14 cellular contexts compared by ENCODE assay signal in the genomic region with DNA sequence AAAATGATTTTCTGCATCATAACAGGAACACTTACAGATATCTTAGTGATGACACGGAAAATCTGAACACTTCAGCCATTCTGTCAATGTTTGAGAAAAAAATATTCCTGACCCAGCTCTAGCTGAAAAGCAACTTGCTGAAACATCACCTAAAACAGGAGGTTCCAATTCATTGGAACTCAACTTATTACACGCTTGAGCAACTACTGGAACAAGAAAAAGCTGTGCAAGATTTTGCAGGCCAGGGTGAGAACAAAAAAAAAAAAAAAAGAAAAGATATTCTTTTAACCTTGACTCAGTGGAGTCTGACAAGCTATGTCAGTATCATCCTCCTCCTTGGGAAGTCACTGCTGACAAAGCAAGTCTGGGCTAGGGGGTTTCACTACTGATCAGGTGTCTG.
DNase-seq lines count a peak whose midpoint lies in the region; ATAC-seq and TF ChIP-seq lines count a peak whose summit lies in the region.
"Had no signal": no experiment of that assay in that cellular context is flagged by ENCODE, and none has a peak within 500 bp of the region (broad histone marks: within the 10 kb centered on the region; RNA-seq: fewer than 3 reads in every experiment).

No MANE protein-coding gene starts in this region.

- H3K27ac ChIP-seq in parathyroid adenoma: no peak overlapping the region
- no peak overlapping the region for H3K27ac ChIP-seq in GM23248
- H3K27ac ChIP-seq: 22Rv1, BLaER1 had no signal

- H3K9ac ChIP-seq in parathyroid adenoma (no peak overlapping the region), GM23248 (no peak overlapping the region)
- H3K9ac ChIP-seq: BLaER1 had no signal

- H3K36me3 ChIP-seq in parathyroid adenoma (ENCODE audit: control insufficient read depth, insufficient read depth, low read length): no peaks in the 10 kb centered on the region
- no peaks in the 10 kb centered on the region for H3K36me3 ChIP-seq in GM23248 (ENCODE audit: low read depth)
- H3K36me3 ChIP-seq: BLaER1, HAP-1 had no signal

- H2AFZ ChIP-seq in parathyroid adenoma (no peak overlapping the region), GM23248 (no peak overlapping the region)

- peak; percentile 32 for DNase-seq in Caki2 (ENCODE audit: low read depth)
- peak; percentile 23 for DNase-seq in epithelial cell of proximal tubule (ENCODE audit: low read depth)
- DNase-seq in left kidney (ENCODE audit: low read depth, low spot score): peak; percentile 37
- no peak for DNase-seq in GM23248
- no peak for DNase-seq in NCI-H1048 (lab: John Stamatoyannopoulos, UW)
- DNase-seq: Calu3; CD4-positive, alpha-beta memory T cell; DMS79 treated with DMSO at 0.1 percent for 48 hours; GF-D8 had no signal

- no peaks in the 10 kb centered on the region for H3K9me2 ChIP-seq in GM23248 (ENCODE audit: insufficient read depth)

- no peaks in the 10 kb centered on the region for H3K79me2 ChIP-seq in parathyroid adenoma
- H3K79me2 ChIP-seq in GM23248 (ENCODE audit: insufficient read depth): no peaks in the 10 kb centered on the region

- H3K27me3 ChIP-seq in parathyroid adenoma (ENCODE audit: control insufficient read depth, insufficient read depth, low read length): no peaks in the 10 kb centered on the region
- H3K27me3 ChIP-seq in GM23248 (replicated peaks; ENCODE audit: insufficient read depth): peaks cover 8% of the 10 kb centered on the region; the same call in 1 of the 2 replicates
- H3K27me3 ChIP-seq: BLaER1 had no signal

- H3K4me2 ChIP-seq in parathyroid adenoma (ENCODE audit: low read length): peak overlapping the region; percentile 28
- H3K4me2 ChIP-seq in GM23248 (ENCODE audit: unreplicated experiment): no peak overlapping the region
- H3K4me2 ChIP-seq: BLaER1 had no signal

- TF ChIP-seq CTCF in epithelial cell of proximal tubule (conservative IDR thresholded peaks at IDR 0.05; ENCODE audit: low read depth, low read length) (no peak), parathyroid adenoma (IDR thresholded peaks at IDR 0.05) (no peak)

- WGBS in GM23248 (ENCODE audit: low coverage in 1 of 2, low lambda C conversion rate in 2 of 2, missing lambda C conversion rate in 2 of 2), 2 experiments: 96 to 97% methylated on average over 2 of the region's 2 CpGs

- H3K4me3 ChIP-seq in epithelial cell of proximal tubule (ENCODE audit: low read depth, low read length) (no peak overlapping the region), parathyroid adenoma (ENCODE audit: low read depth, low read length) (no peak overlapping the region), GM23248 (no peak overlapping the region)
- H3K4me3 ChIP-seq: BLaER1, HAP-1 had no signal

- ATAC-seq in GM21576 (IDR thresholded peaks at IDR 0.05; ENCODE audit: unreplicated experiment): no peak

- no peaks in the 10 kb centered on the region for H4K20me1 ChIP-seq in GM23248 (ENCODE audit: insufficient read depth)
- H4K20me1 ChIP-seq: BLaER1 had no signal

- no peaks in the 10 kb centered on the region for H3K9me3 ChIP-seq in parathyroid adenoma (ENCODE audit: control insufficient read depth, low read length)
- H3K9me3 ChIP-seq in GM23248 (ENCODE audit: low read depth): no peaks in the 10 kb centered on the region
- H3K9me3 ChIP-seq: BLaER1, HAP-1 had no signal

- in situ Hi-C loops in Caki2 (cut with HindIII; ENCODE audit: low pct_unique_long_range_greater_than_20kb, low sequenced_read_pairs): no loop called here
- in situ Hi-C loops in GM23248 (cut with MboI): no loop called here

- H3F3A ChIP-seq in GM23248 (ENCODE audit: insufficient read depth): no peaks in the 10 kb centered on the region

- H3K4me1 ChIP-seq in parathyroid adenoma: no peaks in the 10 kb centered on the region
- peaks cover 9% of the 10 kb centered on the region for H3K4me1 ChIP-seq in GM23248 (ENCODE audit: insufficient read depth)
- H3K4me1 ChIP-seq: HAP-1 had no signal

Comparison
In these comparisons a context has a peak if more than half of its experiments do, and no peak if none do; other contexts are left out.
1. DNase-seq: peak in Caki2 (single experiment), epithelial cell of proximal tubule (single experiment) and left kidney (single experiment); none in GM23248 (single experiment) and NCI-H1048 (single experiment).